ENCODE assay signal across 19 cellular contexts in genomic region chr3:139715736-139716135, GRCh38.
"Had no signal": no experiment of that assay in that cellular context is flagged by ENCODE, and none has a peak within 500 bp of the region (broad histone marks: within the 10 kb centered on the region; RNA-seq: fewer than 3 reads in every experiment).

No MANE protein-coding gene starts in this region.

- H3K27ac ChIP-seq: coronary artery, heart right ventricle, lower lobe of right lung, prostate gland, suprapubic skin had no signal

- H3K4me1 Mint-ChIP-seq: activated naive CD8-positive, alpha-beta T cell treated with anti-CD3 and anti-CD28 coated beads, Interleukin-2, amount 10 ng/mL, durations not matched to agents 7 days and 5 days; central memory CD8-positive, alpha-beta T cell; neural crest cell had no signal

- H3K4me3 ChIP-seq: coronary artery, heart right ventricle, lower lobe of right lung, prostate gland, suprapubic skin had no signal

- H3K9me3 Mint-ChIP-seq: activated naive CD8-positive, alpha-beta T cell treated with anti-CD3 and anti-CD28 coated beads, Interleukin-2, amount 10 ng/mL, durations not matched to agents 7 days and 5 days; brain; central memory CD8-positive, alpha-beta T cell; mesothelial cell of epicardium; neural crest cell; stimulated activated naive CD8-positive, alpha-beta T cell treated with anti-CD3 and anti-CD28 coated beads, Interleukin-15, Interleukin-2, amounts not matched to agents 100 ng/mL and 50 ng/mL, for 24 hours had no signal

- H3K36me3 Mint-ChIP-seq: activated naive CD8-positive, alpha-beta T cell treated with anti-CD3 and anti-CD28 coated beads, Interleukin-2, amount 10 ng/mL, durations not matched to agents 7 days and 5 days; brain; mesothelial cell of epicardium had no signal

- DNase-seq: activated CD4-positive, CD25-positive, alpha-beta regulatory T cell treated with anti-CD3 and anti-CD28 coated beads, Interleukin-2, amount 50 U/mL, for 72 hours; activated naive CD4-positive, alpha-beta T cell; activated naive CD8-positive, alpha-beta T cell treated with anti-CD3 and anti-CD28 coated beads, Interleukin-2, amount 10 ng/mL, durations not matched to agents 7 days and 5 days; activated T-cell treated with anti-CD3 and anti-CD28 coated beads for 4 hours; effector CD8-positive, alpha-beta T cell; heart right ventricle; left colon; lower lobe of right lung; right cardiac atrium; small intestine; trophoblast cell had no signal

- H3K4me1 ChIP-seq: lower lobe of right lung, prostate gland, suprapubic skin had no signal

- H3K36me3 ChIP-seq: heart right ventricle, lower lobe of right lung, prostate gland, suprapubic skin had no signal

- H3K4me3 Mint-ChIP-seq: activated naive CD8-positive, alpha-beta T cell treated with anti-CD3 and anti-CD28 coated beads, Interleukin-2, amount 10 ng/mL, durations not matched to agents 7 days and 5 days; brain; central memory CD8-positive, alpha-beta T cell; mesothelial cell of epicardium; neural crest cell; stimulated activated naive CD8-positive, alpha-beta T cell treated with anti-CD3 and anti-CD28 coated beads, Interleukin-15, Interleukin-2, amounts not matched to agents 100 ng/mL and 50 ng/mL, for 24 hours had no signal

- H3K9me3 ChIP-seq: heart right ventricle, lower lobe of right lung, prostate gland, suprapubic skin had no signal

- ATAC-seq: heart right ventricle, left colon, lower lobe of right lung, right cardiac atrium had no signal

- H3K27ac Mint-ChIP-seq: activated naive CD8-positive, alpha-beta T cell treated with anti-CD3 and anti-CD28 coated beads, Interleukin-2, amount 10 ng/mL, durations not matched to agents 7 days and 5 days; brain; mesothelial cell of epicardium; stimulated activated naive CD8-positive, alpha-beta T cell treated with anti-CD3 and anti-CD28 coated beads, Interleukin-15, Interleukin-2, amounts not matched to agents 100 ng/mL and 50 ng/mL, for 24 hours had no signal

- H3K27me3 ChIP-seq: suprapubic skin had no signal
